In the genomic region with DNA sequence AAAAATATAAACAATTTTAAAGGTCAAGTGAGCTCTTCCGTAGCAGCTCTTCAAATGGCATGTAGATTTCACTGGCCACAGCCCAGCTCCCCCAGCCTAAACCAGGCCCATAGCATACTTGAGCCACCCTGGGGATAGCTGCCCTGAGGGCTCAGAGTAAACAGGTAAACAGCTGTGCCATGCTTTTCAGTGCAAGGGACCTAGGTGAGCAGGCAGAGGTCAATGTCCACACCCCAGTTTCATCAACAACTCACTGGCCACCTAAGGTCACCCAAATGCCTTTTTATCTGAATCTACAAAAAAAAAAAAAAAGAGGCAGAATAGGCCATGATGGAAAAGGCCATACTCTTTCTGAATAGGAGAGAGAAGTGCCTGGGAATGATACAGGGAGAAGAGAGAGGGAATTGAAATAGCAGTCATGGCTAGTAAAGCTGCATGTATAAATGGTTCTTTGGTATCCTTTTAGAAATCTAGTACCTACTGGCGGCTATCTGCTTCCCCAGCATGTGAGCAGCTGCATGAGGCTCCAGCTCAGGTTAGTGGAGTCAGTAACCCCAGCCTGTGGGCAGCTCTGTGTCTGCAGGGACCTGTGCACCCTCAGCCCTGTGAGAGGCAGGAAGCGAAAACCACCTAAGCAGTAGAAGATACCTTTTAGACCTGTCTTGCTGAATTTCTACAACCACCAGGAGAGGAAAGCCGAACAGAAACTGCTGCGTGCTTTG, we compare ENCODE assay signal across 12 cellular contexts.
"Had no signal": no experiment of that assay in that cellular context is flagged by ENCODE, and none has a peak within 500 bp of the region (broad histone marks: within the 10 kb centered on the region; RNA-seq: fewer than 3 reads in every experiment).

No MANE protein-coding gene starts in this region.

- H3K4me3 Mint-ChIP-seq: activated CD4-positive, alpha-beta memory T cell treated with anti-CD3 and anti-CD28 coated beads for 36 hours; activated CD4-positive, alpha-beta T cell treated with anti-CD3 and anti-CD28 coated beads for 36 hours; activated naive CD8-positive, alpha-beta T cell; activated T-cell treated with anti-CD3 and anti-CD28 coated beads, Interleukin-2, amount 50 U/mL, for 24 hours; naive thymus-derived CD4-positive, alpha-beta T cell; stimulated activated effector memory CD8-positive, alpha-beta T cell treated with anti-CD3 and anti-CD28 coated beads, Interleukin-12 subunit alpha, Interleukin-12 subunit beta, amount 100 ng/mL, for 72 hours had no signal

- H3K36me3 ChIP-seq: left lung, pancreas had no signal

- H3K36me3 Mint-ChIP-seq: activated CD4-positive, alpha-beta memory T cell treated with anti-CD3 and anti-CD28 coated beads for 36 hours; activated naive CD8-positive, alpha-beta T cell; naive thymus-derived CD4-positive, alpha-beta T cell; stimulated activated effector memory CD8-positive, alpha-beta T cell treated with anti-CD3 and anti-CD28 coated beads, Interleukin-12 subunit alpha, Interleukin-12 subunit beta, amount 100 ng/mL, for 72 hours had no signal

- DNase-seq: activated CD4-positive, alpha-beta memory T cell treated with anti-CD3 and anti-CD28 coated beads for 36 hours; activated CD4-positive, alpha-beta T cell treated with anti-CD3 and anti-CD28 coated beads for 36 hours; activated gamma-delta T cell treated with Interleukin-2 at 50 U/mL for 16 hours; activated T-cell treated with anti-CD3 and anti-CD28 coated beads, Interleukin-2, amount 50 U/mL, for 24 hours; amniotic stem cell; caudate nucleus; left lung; naive thymus-derived CD4-positive, alpha-beta T cell; pancreas had no signal

- H3K27me3 ChIP-seq: pancreas had no signal

- H3K27me3 Mint-ChIP-seq: activated CD4-positive, alpha-beta memory T cell treated with anti-CD3 and anti-CD28 coated beads for 36 hours; activated CD4-positive, alpha-beta T cell treated with anti-CD3 and anti-CD28 coated beads for 36 hours; activated naive CD8-positive, alpha-beta T cell; activated T-cell treated with anti-CD3 and anti-CD28 coated beads, Interleukin-2, amount 50 U/mL, for 24 hours had no signal

- H3K9me3 ChIP-seq: left lung, pancreas had no signal

- H3K27ac ChIP-seq: left lung, pancreas, VCaP had no signal

- H3K4me3 ChIP-seq: left lung, pancreas had no signal

- H3K27ac Mint-ChIP-seq: activated CD4-positive, alpha-beta memory T cell treated with anti-CD3 and anti-CD28 coated beads for 36 hours; activated CD4-positive, alpha-beta T cell treated with anti-CD3 and anti-CD28 coated beads for 36 hours; activated naive CD8-positive, alpha-beta T cell; activated T-cell treated with anti-CD3 and anti-CD28 coated beads, Interleukin-2, amount 50 U/mL, for 24 hours; naive thymus-derived CD4-positive, alpha-beta T cell; stimulated activated effector memory CD8-positive, alpha-beta T cell treated with anti-CD3 and anti-CD28 coated beads, Interleukin-12 subunit alpha, Interleukin-12 subunit beta, amount 100 ng/mL, for 72 hours had no signal

- H3K4me1 ChIP-seq: left lung had no signal

- H3K4me1 Mint-ChIP-seq: activated CD4-positive, alpha-beta T cell treated with anti-CD3 and anti-CD28 coated beads for 36 hours; naive thymus-derived CD4-positive, alpha-beta T cell; stimulated activated effector memory CD8-positive, alpha-beta T cell treated with anti-CD3 and anti-CD28 coated beads, Interleukin-12 subunit alpha, Interleukin-12 subunit beta, amount 100 ng/mL, for 72 hours had no signal
